In genomic region chr2:177602611-177603164, GRCh38 we compare ENCODE assay signal across 1 cellular context.
TF ChIP-seq lines count a peak whose summit lies in the region.

No MANE protein-coding gene starts in this region.

TF ChIP-seq in HepG2, 621 proteins besides CTCF, POLR2A, EP300 and RAD21 (continued from another document and continues in another):
- TF ChIP-seq, protein P1, sequence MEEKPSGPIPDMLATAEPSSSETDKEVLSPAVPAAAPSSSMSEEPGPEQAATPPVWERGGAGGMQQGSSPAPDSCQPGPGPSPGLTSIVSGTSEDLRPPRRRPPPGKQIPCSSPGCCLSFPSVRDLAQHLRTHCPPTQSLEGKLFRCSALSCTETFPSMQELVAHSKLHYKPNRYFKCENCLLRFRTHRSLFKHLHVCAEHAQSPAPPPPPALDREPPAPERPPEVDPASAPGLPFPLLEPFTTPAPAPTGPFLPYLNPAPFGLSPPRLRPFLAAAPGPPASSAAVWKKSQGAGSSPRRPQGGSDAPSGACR (CRISPR knock-in tag; IDR thresholded peaks at IDR 0.05): no peak
- TF ChIP-seq MEIS1 (CRISPR knock-in tag; IDR thresholded peaks at IDR 0.05; ENCODE audit: borderline replicate concordance) (0 out of 2 replicates have a peak, but pooled peaks have one; percentile 68), ZNF180 (CRISPR knock-in tag; IDR thresholded peaks at IDR 0.05; ENCODE audit: borderline replicate concordance, low read depth) (no peak), ZBTB25 (CRISPR knock-in tag; IDR thresholded peaks at IDR 0.05) (no peak), ZFP36 (IDR thresholded peaks at IDR 0.05; ENCODE audit: borderline replicate concordance, low read depth, low read length, partially characterized antibody) (no peak), CHD4 (IDR thresholded peaks at IDR 0.05; ENCODE audit: borderline replicate concordance, low read length) (no peak), HNRNPL (IDR thresholded peaks at IDR 0.05; ENCODE audit: low read depth, low read length) (no peak), ZNF564 (CRISPR knock-in tag; IDR thresholded peaks at IDR 0.05) (no peak), ZNF367 (CRISPR knock-in tag; IDR thresholded peaks at IDR 0.05; ENCODE audit: borderline replicate concordance) (no peak), MLLT10 (CRISPR knock-in tag; IDR thresholded peaks at IDR 0.05) (no peak), ARHGAP35 (CRISPR knock-in tag; IDR thresholded peaks at IDR 0.05; ENCODE audit: borderline replicate concordance) (no peak), RBAK (CRISPR knock-in tag; IDR thresholded peaks at IDR 0.05) (no peak), NFATC3 (CRISPR knock-in tag; IDR thresholded peaks at IDR 0.05) (no peak), ZNF614 (CRISPR knock-in tag; IDR thresholded peaks at IDR 0.05; ENCODE audit: borderline replicate concordance) (no peak), TFAP4 (IDR thresholded peaks at IDR 0.05; ENCODE audit: borderline replicate concordance, low read depth) (no peak), ZNF17 (CRISPR knock-in tag; IDR thresholded peaks at IDR 0.05) (no peak), ATF7 (IDR thresholded peaks at IDR 0.05) (no peak), ATF7 (CRISPR knock-in tag; IDR thresholded peaks at IDR 0.05) (no peak), ATF1 (CRISPR knock-in tag; IDR thresholded peaks at IDR 0.05) (no peak; the same call in 1 of the 2 replicates), KMT2B (CRISPR knock-in tag; IDR thresholded peaks at IDR 0.05) (no peak), HOXD1 (CRISPR knock-in tag; IDR thresholded peaks at IDR 0.05) (no peak), ZNF124 (CRISPR knock-in tag; IDR thresholded peaks at IDR 0.05) (no peak), SSRP1 (CRISPR knock-in tag; IDR thresholded peaks at IDR 0.05) (0 out of 2 replicates have a peak, but pooled peaks have one; percentile 52), LCORL (IDR thresholded peaks at IDR 0.05) (no peak), LCORL (CRISPR knock-in tag; IDR thresholded peaks at IDR 0.05) (peak; percentile 15; the same call in 1 of the 2 replicates), SRSF9 (IDR thresholded peaks at IDR 0.05; ENCODE audit: borderline replicate concordance, insufficient read depth, low read depth, low read length, poor library complexity, severe bottlenecking) (no peak), CBX1 (IDR thresholded peaks at IDR 0.05; ENCODE audit: low read depth) (no peak), MLXIP (CRISPR knock-in tag; IDR thresholded peaks at IDR 0.05; ENCODE audit: borderline replicate concordance) (no peak), POLR2AphosphoS5 (IDR thresholded peaks at IDR 0.05; ENCODE audit: low read depth, low read length) (no peak), SIN3A (IDR thresholded peaks at IDR 0.05; ENCODE audit: borderline replicate concordance, low read depth, low read length) (no peak), ISL2 (CRISPR knock-in tag; IDR thresholded peaks at IDR 0.05) (0 out of 2 replicates have a peak, but pooled peaks have one; percentile 27), ZSCAN21 (CRISPR knock-in tag; IDR thresholded peaks at IDR 0.05; ENCODE audit: borderline replicate concordance) (no peak), BRD4 (CRISPR knock-in tag; IDR thresholded peaks at IDR 0.05) (no peak), ZBTB1 (CRISPR knock-in tag; IDR thresholded peaks at IDR 0.05; ENCODE audit: borderline replicate concordance) (no peak), ZKSCAN8 (CRISPR knock-in tag; IDR thresholded peaks at IDR 0.05; ENCODE audit: borderline replicate concordance) (0 out of 2 replicates have a peak, but pooled peaks have one; percentile 62), KLF15 (CRISPR knock-in tag; IDR thresholded peaks at IDR 0.05; ENCODE audit: borderline replicate concordance) (no peak), TBX2 (CRISPR knock-in tag; IDR thresholded peaks at IDR 0.05; ENCODE audit: borderline replicate concordance) (0 out of 2 replicates have a peak, but pooled peaks have one; percentile 3), TEAD2 (CRISPR knock-in tag; IDR thresholded peaks at IDR 0.05) (no peak), PRDM15 (CRISPR knock-in tag; IDR thresholded peaks at IDR 0.05) (no peak; the same call in 1 of the 2 replicates), ARNTL (CRISPR knock-in tag; IDR thresholded peaks at IDR 0.05) (0 out of 2 replicates have a peak, but pooled peaks have one; percentile 40), SAP130 (CRISPR knock-in tag; IDR thresholded peaks at IDR 0.05; ENCODE audit: low read depth) (peak; percentile 52)
- TF ChIP-seq, protein P2, sequence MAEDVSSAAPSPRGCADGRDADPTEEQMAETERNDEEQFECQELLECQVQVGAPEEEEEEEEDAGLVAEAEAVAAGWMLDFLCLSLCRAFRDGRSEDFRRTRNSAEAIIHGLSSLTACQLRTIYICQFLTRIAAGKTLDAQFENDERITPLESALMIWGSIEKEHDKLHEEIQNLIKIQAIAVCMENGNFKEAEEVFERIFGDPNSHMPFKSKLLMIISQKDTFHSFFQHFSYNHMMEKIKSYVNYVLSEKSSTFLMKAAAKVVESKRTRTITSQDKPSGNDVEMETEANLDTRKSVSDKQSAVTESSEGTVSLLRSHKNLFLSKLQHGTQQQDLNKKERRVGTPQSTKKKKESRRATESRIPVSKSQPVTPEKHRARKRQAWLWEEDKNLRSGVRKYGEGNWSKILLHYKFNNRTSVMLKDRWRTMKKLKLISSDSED (CRISPR knock-in tag; IDR thresholded peaks at IDR 0.05): no peak
- TF ChIP-seq, protein P3, sequence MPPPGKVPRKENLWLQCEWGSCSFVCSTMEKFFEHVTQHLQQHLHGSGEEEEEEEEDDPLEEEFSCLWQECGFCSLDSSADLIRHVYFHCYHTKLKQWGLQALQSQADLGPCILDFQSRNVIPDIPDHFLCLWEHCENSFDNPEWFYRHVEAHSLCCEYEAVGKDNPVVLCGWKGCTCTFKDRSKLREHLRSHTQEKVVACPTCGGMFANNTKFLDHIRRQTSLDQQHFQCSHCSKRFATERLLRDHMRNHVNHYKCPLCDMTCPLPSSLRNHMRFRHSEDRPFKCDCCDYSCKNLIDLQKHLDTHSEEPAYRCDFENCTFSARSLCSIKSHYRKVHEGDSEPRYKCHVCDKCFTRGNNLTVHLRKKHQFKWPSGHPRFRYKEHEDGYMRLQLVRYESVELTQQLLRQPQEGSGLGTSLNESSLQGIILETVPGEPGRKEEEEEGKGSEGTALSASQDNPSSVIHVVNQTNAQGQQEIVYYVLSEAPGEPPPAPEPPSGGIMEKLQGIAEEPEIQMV (CRISPR knock-in tag; IDR thresholded peaks at IDR 0.05; ENCODE audit: low read depth): no peak
- TF ChIP-seq, protein P4, sequence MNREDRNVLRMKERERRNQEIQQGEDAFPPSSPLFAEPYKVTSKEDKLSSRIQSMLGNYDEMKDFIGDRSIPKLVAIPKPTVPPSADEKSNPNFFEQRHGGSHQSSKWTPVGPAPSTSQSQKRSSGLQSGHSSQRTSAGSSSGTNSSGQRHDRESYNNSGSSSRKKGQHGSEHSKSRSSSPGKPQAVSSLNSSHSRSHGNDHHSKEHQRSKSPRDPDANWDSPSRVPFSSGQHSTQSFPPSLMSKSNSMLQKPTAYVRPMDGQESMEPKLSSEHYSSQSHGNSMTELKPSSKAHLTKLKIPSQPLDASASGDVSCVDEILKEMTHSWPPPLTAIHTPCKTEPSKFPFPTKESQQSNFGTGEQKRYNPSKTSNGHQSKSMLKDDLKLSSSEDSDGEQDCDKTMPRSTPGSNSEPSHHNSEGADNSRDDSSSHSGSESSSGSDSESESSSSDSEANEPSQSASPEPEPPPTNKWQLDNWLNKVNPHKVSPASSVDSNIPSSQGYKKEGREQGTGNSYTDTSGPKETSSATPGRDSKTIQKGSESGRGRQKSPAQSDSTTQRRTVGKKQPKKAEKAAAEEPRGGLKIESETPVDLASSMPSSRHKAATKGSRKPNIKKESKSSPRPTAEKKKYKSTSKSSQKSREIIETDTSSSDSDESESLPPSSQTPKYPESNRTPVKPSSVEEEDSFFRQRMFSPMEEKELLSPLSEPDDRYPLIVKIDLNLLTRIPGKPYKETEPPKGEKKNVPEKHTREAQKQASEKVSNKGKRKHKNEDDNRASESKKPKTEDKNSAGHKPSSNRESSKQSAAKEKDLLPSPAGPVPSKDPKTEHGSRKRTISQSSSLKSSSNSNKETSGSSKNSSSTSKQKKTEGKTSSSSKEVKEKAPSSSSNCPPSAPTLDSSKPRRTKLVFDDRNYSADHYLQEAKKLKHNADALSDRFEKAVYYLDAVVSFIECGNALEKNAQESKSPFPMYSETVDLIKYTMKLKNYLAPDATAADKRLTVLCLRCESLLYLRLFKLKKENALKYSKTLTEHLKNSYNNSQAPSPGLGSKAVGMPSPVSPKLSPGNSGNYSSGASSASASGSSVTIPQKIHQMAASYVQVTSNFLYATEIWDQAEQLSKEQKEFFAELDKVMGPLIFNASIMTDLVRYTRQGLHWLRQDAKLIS (CRISPR knock-in tag; IDR thresholded peaks at IDR 0.05): 0 out of 2 replicates have a peak, but pooled peaks have one; percentile 60
